Comparison of ENCODE assay signal across 15 cellular contexts in genomic region chr17:9162275-9162985, GRCh38.
DNase-seq lines count a peak whose midpoint lies in the region; ATAC-seq and TF ChIP-seq lines count a peak whose summit lies in the region.
"Had no signal": no experiment of that assay in that cellular context is flagged by ENCODE, and none has a peak within 500 bp of the region (broad histone marks: within the 10 kb centered on the region; RNA-seq: fewer than 3 reads in every experiment).

No MANE protein-coding gene starts in this region.

- DNase-seq in Caco-2 = peak; percentile 41 to 49
- DNase-seq in chondrocyte (ENCODE audit: low spot score) = no peak
- no peak for DNase-seq in neuronal stem cell (ENCODE audit: low spot score)
- DNase-seq in NCI-H1092 (lab: John Stamatoyannopoulos, UW) = no peak
- DNase-seq: amniotic stem cell, C1 segment of cervical spinal cord, Kasumi-1, left ventricle myocardium superior, NCI-H446, nucleus accumbens had no signal

- H3K4me3 Mint-ChIP-seq in Caco-2 (ENCODE audit: unreplicated experiment) = peak overlapping the region; percentile 71
- no peak overlapping the region for H3K4me3 Mint-ChIP-seq in chondrocyte (ENCODE audit: unreplicated experiment)

- peaks cover 8% of the 10 kb centered on the region for H3K36me3 Mint-ChIP-seq in Caco-2 (ENCODE audit: insufficient read depth, unreplicated experiment)
- H3K36me3 Mint-ChIP-seq in chondrocyte (ENCODE audit: low read depth) = peaks cover 5% of the 10 kb centered on the region

- peak overlapping the region; percentile 76 for H3K27ac Mint-ChIP-seq in Caco-2 (ENCODE audit: unreplicated experiment)
- no peak overlapping the region for H3K27ac Mint-ChIP-seq in chondrocyte (ENCODE audit: unreplicated experiment)

- ATAC-seq in GM19395 (IDR thresholded peaks at IDR 0.05; ENCODE audit: unreplicated experiment) (no peak), HG03439 (IDR thresholded peaks at IDR 0.05; ENCODE audit: unreplicated experiment) (no peak), HG03432 (IDR thresholded peaks at IDR 0.05; ENCODE audit: unreplicated experiment) (no peak)
- ATAC-seq: left ventricle myocardium superior, Right ventricle myocardium inferior had no signal

- H3K36me3 ChIP-seq in Caco-2 (ENCODE audit: control insufficient read depth, insufficient read depth, low read length) (no peaks in the 10 kb centered on the region), neuronal stem cell (replicated peaks in 1 of 2; ENCODE audit: control insufficient read depth in 2 of 2, insufficient read depth in 2 of 2, low read length in 2 of 2) (no peaks in the 10 kb centered on the region)

- peak overlapping the region; percentile 60 for H2AK5ac ChIP-seq in neuronal stem cell (ENCODE audit: low read depth, low read length)

- no peaks in the 10 kb centered on the region for H3K79me1 ChIP-seq in neuronal stem cell (ENCODE audit: low read depth, low read length)

- no peaks in the 10 kb centered on the region for H3K27me3 Mint-ChIP-seq in Caco-2 (ENCODE audit: insufficient read depth, unreplicated experiment)
- no peaks in the 10 kb centered on the region for H3K27me3 Mint-ChIP-seq in chondrocyte (ENCODE audit: low read depth)

- WGBS in neuronal stem cell (ENCODE audit: extremely low coverage in 2 of 2, insufficient read length in 2 of 2, insufficient replicate concordance in 1 of 2), 2 donors = no CpG with 5 or more reads among the region's 31 CpGs

- no TSS peak for BruUV-seq in Caco-2 (replicated peaks; lab: Mats Ljungman, UMichigan)

- peak overlapping the region; percentile 25 for H3K23ac ChIP-seq in neuronal stem cell (ENCODE audit: low read depth, low read length, poor library complexity)

- no peak overlapping the region for H2BK5ac ChIP-seq in neuronal stem cell (ENCODE audit: low read length)

- H3K9ac ChIP-seq in neuronal stem cell (ENCODE audit: low read depth, low read length, poor library complexity) = no peak overlapping the region

- CTCF ChIA-PET in Caco-2 (lab: Charles Lee) = interaction anchor here (0.6 kb wide), 2 partner anchors 47 to 55 kb away, joined by 4 to 5 read pairs; no protein-coding TSS in a partner anchor

- peak overlapping the region; percentile 74 for H2BK120ac ChIP-seq in neuronal stem cell (ENCODE audit: low read depth, low read length)

- peak overlapping the region; percentile 92 for H3K18ac ChIP-seq in neuronal stem cell (ENCODE audit: low read length)

- no peaks in the 10 kb centered on the region for H3K27me3 ChIP-seq in Caco-2 (replicated peaks; ENCODE audit: control insufficient read depth, insufficient read depth, low read length)
- no peaks in the 10 kb centered on the region for H3K27me3 ChIP-seq in neuronal stem cell (ENCODE audit: control insufficient read depth in 3 of 3, insufficient read depth in 3 of 3, low read depth in 1 of 3, low read length in 3 of 3)

- H3K4me3 ChIP-seq in Caco-2 (ENCODE audit: low read depth, low read length) (peak overlapping the region; percentile 36), neuronal stem cell (ENCODE audit: low read length in 2 of 2) (no peak overlapping the region)

- TF ChIP-seq CTCF in Caco-2 (IDR thresholded peaks at IDR 0.05; ENCODE audit: insufficient read depth in 1 of 2, low read depth in 1 of 2, low read length in 1 of 2, severe bottlenecking in 1 of 2, unreplicated experiment in 1 of 2) (peak; percentile 23 to 47), LNCAP (IDR thresholded peaks at IDR 0.05) (peak; percentile 42), chondrocyte (IDR thresholded peaks at IDR 0.05) (peak; percentile 33)

- H3K4me1 Mint-ChIP-seq in Caco-2 (ENCODE audit: low read depth, unreplicated experiment) (peaks cover 9% of the 10 kb centered on the region), chondrocyte (ENCODE audit: low read depth) (peaks cover 40% of the 10 kb centered on the region)

- H3K9me3 ChIP-seq in Caco-2 (no peaks in the 10 kb centered on the region), neuronal stem cell (replicated peaks in 1 of 2; ENCODE audit: control insufficient read depth in 2 of 2, insufficient read depth in 1 of 2, low read depth in 1 of 2, low read length in 2 of 2) (peaks cover 4% of the 10 kb centered on the region in 2 donors)

- no peak overlapping the region for H2BK12ac ChIP-seq in neuronal stem cell (ENCODE audit: low read length)

- no peaks in the 10 kb centered on the region for H3K4me1 ChIP-seq in Caco-2
- peaks cover 0 to 5% of the 10 kb centered on the region in 2 donors for H3K4me1 ChIP-seq in neuronal stem cell (ENCODE audit: control insufficient read depth in 2 of 2, insufficient read depth in 1 of 2, low read depth in 1 of 2, low read length in 2 of 2)

- H4K91ac ChIP-seq in neuronal stem cell (ENCODE audit: low read depth, low read length, poor library complexity) = no peak overlapping the region

- H3K27ac ChIP-seq in neuronal stem cell (replicated peaks; ENCODE audit: low read length) = no peak overlapping the region

- no peak overlapping the region for H4K8ac ChIP-seq in neuronal stem cell (ENCODE audit: low read depth, low read length)

- peak overlapping the region; percentile 95 for H2BK15ac ChIP-seq in neuronal stem cell (ENCODE audit: low read length)

- H3K9me3 Mint-ChIP-seq in Caco-2 (ENCODE audit: unreplicated experiment) (no peaks in the 10 kb centered on the region), chondrocyte (ENCODE audit: low read depth) (peaks cover 8% of the 10 kb centered on the region)

- POLR2A ChIA-PET in Caco-2 (lab: Charles Lee) = no interaction called here

- intact Hi-C loops in Caco-2 (cut with micrococcal nuclease; ENCODE audit: unreplicated experiment) = loop anchor here (5.0 kb wide), 1 partner anchor 165 kb away; no protein-coding TSS in a partner anchor

- no peak overlapping the region for H2AFZ ChIP-seq in neuronal stem cell (ENCODE audit: low read length)

- no peak overlapping the region for H3K4ac ChIP-seq in neuronal stem cell (ENCODE audit: low read length)

- H3K4me2 ChIP-seq in neuronal stem cell (ENCODE audit: insufficient read depth, low read length, poor library complexity, severe bottlenecking) = no peak overlapping the region

- H3K14ac ChIP-seq in neuronal stem cell (ENCODE audit: low read length) = peak overlapping the region; percentile 75

Comparison
In these comparisons a context has a peak if more than half of its experiments do, and no peak if none do; other contexts are left out.
1. DNase-seq: peak in Caco-2 (2 of 2); none in chondrocyte (single experiment), neuronal stem cell (single experiment) and NCI-H1092 (single experiment).
2. Peak in every context shown above with its lines, with median percentiles within 50 percentile points of each other: CTCF ChIP-seq.